In the genomic region with DNA sequence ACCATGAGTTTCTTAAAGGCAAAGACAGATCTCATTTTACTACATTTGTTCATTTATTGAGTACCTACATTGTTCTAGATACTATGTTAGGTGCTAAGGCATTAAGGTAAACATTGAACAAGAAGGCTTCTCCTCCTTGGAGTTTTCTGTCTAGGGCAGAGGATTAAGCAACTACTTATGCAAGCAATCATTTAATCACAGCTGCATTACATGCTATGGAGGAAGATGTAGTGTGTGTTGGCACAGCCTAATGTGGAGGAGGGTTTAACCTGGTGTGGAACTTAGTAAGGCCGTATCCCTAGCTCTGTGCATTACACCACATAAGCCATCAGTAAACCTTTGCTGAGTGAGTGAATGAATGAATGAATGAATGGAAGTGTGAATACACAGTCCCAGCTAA, we compare ENCODE assay signal across 11 cellular contexts.
"Had no signal": no experiment of that assay in that cellular context is flagged by ENCODE, and none has a peak within 500 bp of the region (broad histone marks: within the 10 kb centered on the region; RNA-seq: fewer than 3 reads in every experiment).

No MANE protein-coding gene starts in this region.

- H3K4me1 ChIP-seq: prostate gland had no signal

- H3K9me3 ChIP-seq: prostate gland, thoracic aorta had no signal

- DNase-seq: activated CD8-positive, alpha-beta memory T cell treated with anti-CD3 and anti-CD28 coated beads, Interleukin-2, amount 50 U/mL, for 48 hours; activated CD8-positive, alpha-beta T cell treated with anti-CD3 and anti-CD28 coated beads for 36 hours; activated naive CD4-positive, alpha-beta T cell; activated naive CD8-positive, alpha-beta T cell treated with anti-CD3 and anti-CD28 coated beads, Interleukin-2, amount 50 U/mL, for 24 hours; naive thymus-derived CD4-positive, alpha-beta T cell; nucleus accumbens; stimulated activated CD4-positive, alpha-beta T cell treated with anti-CD3 and anti-CD28 coated beads, Interleukin-2, amount 100 ng/mL, for 48 hours; stimulated activated naive CD4-positive, alpha-beta T cell treated with Interleukin-2 at 50 U/mL for 16 hours; SW 1271 had no signal

- H3K36me3 ChIP-seq: prostate gland, thoracic aorta had no signal

- H3K4me3 ChIP-seq: prostate gland, thoracic aorta had no signal

- H3K27ac ChIP-seq: prostate gland, thoracic aorta had no signal
